ENCODE assay signal across 7 cellular contexts in genomic region chr21:41147979-41148355, GRCh38.
"Had no signal": no experiment of that assay in that cellular context is flagged by ENCODE, and none has a peak within 500 bp of the region (broad histone marks: within the 10 kb centered on the region; RNA-seq: fewer than 3 reads in every experiment).

No MANE protein-coding gene starts in this region.

- H3K27ac Mint-ChIP-seq: GM23338, H9 had no signal

- H2AFZ ChIP-seq: GM23338 had no signal

- H3K4me3 ChIP-seq: GM23338 had no signal

- DNase-seq: H9, HCEC 1CT, IMR-90 had no signal

- FAIRE-seq: H1, H54, HTR-8/SVneo had no signal

- H3K4me2 ChIP-seq: GM23338 had no signal

- H3K4me3 Mint-ChIP-seq: GM23338, H9 had no signal
